18 cellular contexts compared by ENCODE assay signal in the genomic region with DNA sequence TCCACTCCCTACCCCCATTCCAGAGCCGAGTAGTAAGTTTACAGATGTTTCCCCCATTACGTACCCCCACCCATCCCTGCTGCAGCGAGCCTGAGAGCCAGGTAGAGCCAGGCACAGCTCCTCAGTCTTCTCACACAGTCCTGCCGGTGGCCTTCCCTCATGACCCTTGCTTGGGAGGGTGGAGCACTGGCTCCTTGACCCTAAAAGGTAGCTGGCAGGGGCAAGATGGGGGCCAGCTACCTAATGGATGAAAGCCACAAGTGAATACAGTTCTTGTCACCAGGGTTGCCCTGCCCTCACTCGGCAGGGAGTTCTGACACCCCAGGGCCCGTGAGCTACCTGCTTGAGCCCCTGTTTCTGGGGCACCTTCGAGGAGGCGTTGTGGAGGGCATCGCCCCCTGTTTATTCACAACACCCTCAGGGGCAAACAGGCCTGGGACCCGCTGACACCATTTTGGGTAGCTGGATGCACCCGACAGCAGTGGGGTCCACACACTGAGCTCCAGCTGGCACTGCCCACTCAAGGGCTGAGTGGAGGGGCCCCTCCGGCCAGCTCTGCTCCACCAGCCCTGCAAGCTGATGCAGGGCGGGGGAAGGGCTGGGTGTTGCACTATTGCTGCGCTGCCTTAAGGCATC. TPM values are rescaled to one million over a fixed set of nuclear protein-coding genes. Genes with fewer than 3 reads are reported as not detected.
DNase-seq lines count a peak whose midpoint lies in the region; ATAC-seq and TF ChIP-seq lines count a peak whose summit lies in the region.
"Had no signal": no experiment of that assay in that cellular context is flagged by ENCODE, and none has a peak within 500 bp of the region (broad histone marks: within the 10 kb centered on the region; RNA-seq: fewer than 3 reads in every experiment).

No MANE protein-coding gene starts in this region.

- H3K9me3 ChIP-seq in HCT116 (ENCODE audit: control insufficient read depth in 1 of 2, insufficient read depth in 1 of 2, low read depth in 1 of 2, low read length in 2 of 2) = no peaks in the 10 kb centered on the region
- H3K9me3 ChIP-seq in gastroesophageal sphincter = no peaks in the 10 kb centered on the region
- no peaks in the 10 kb centered on the region for H3K9me3 ChIP-seq in osteoblast (ENCODE audit: low read depth, low read length)
- H3K9me3 ChIP-seq: BLaER1 treated with 17β-estradiol and CSF1 and Interleukin-3, amounts not matched to agents 10 nM and 100 nM; SJCRH30 had no signal

- H3K79me2 ChIP-seq in HCT116 (ENCODE audit: insufficient read depth, low read length) (no peaks in the 10 kb centered on the region), osteoblast (ENCODE audit: insufficient read depth, low read length) (no peaks in the 10 kb centered on the region)
- H3K79me2 ChIP-seq: hepatocyte had no signal

- TF ChIP-seq POLR2A in HCT116 (IDR thresholded peaks at IDR 0.05; ENCODE audit: borderline replicate concordance, extremely low read depth, insufficient read depth, insufficient read length) = no peak
- no peak for TF ChIP-seq POLR2A in gastroesophageal sphincter (IDR thresholded peaks at IDR 0.05)

- TF ChIP-seq EP300 in gastroesophageal sphincter (IDR thresholded peaks at IDR 0.05) = no peak

- RAD21 ChIA-PET in HCT116 (lab: Charles Lee; ENCODE audit: low non-redundant PET in 1 of 2, low total read pairs in 2 of 2, uncharacterized antibody in 2 of 2, unreplicated experiment in 2 of 2) = no interaction called here

- H3K4me1 Mint-ChIP-seq in activated naive CD8-positive, alpha-beta T cell treated with anti-CD3 and anti-CD28 coated beads for 36 hours = peaks cover 4% of the 10 kb centered on the region

- H3K36me3 ChIP-seq in HCT116 (ENCODE audit: control insufficient read depth in 1 of 2, insufficient read depth in 2 of 2, low read length in 2 of 2) = no peaks in the 10 kb centered on the region
- no peaks in the 10 kb centered on the region for H3K36me3 ChIP-seq in gastroesophageal sphincter
- H3K36me3 ChIP-seq in osteoblast (ENCODE audit: insufficient read depth, low read length) = no peaks in the 10 kb centered on the region
- H3K36me3 ChIP-seq: BLaER1 treated with 17β-estradiol and CSF1 and Interleukin-3, amounts not matched to agents 10 nM and 100 nM; SJCRH30 had no signal

- no peaks in the 10 kb centered on the region for H3K27me3 ChIP-seq in HCT116 (ENCODE audit: insufficient read depth, low read length)
- no peaks in the 10 kb centered on the region for H3K27me3 ChIP-seq in gastroesophageal sphincter
- H3K27me3 ChIP-seq in osteoblast (ENCODE audit: insufficient read depth, low read length) = no peaks in the 10 kb centered on the region
- H3K27me3 ChIP-seq: hepatocyte had no signal

- intact Hi-C loops in HCT116 (cut with micrococcal nuclease) = no loop called here

- ATAC-seq in HCT116 (no peak), gastroesophageal sphincter (no peak)
- ATAC-seq: T-helper 17 cell had no signal

- no peaks in the 10 kb centered on the region for H4K20me1 ChIP-seq in HCT116 (ENCODE audit: insufficient read depth)
- no peaks in the 10 kb centered on the region for H4K20me1 ChIP-seq in osteoblast (ENCODE audit: insufficient read depth, low read length)

- H3K27ac ChIP-seq in HCT116 (ENCODE audit: low read depth, low read length) = no peak overlapping the region
- peak overlapping the region in 3 of 4 donors; percentile 60 to 79 (median 72) for H3K27ac ChIP-seq in gastroesophageal sphincter
- H3K27ac ChIP-seq in osteoblast (ENCODE audit: low read depth, low read length) = no peak overlapping the region
- H3K27ac ChIP-seq: BLaER1 treated with 17β-estradiol and CSF1 and Interleukin-3, amounts not matched to agents 10 nM and 100 nM; hepatocyte; SJCRH30 had no signal

- no CpG with 5 or more reads among the region's 14 CpGs for WGBS in gastroesophageal sphincter (ENCODE audit: low coverage in 1 of 2), 2 donors

- DNase-seq in HCT116 (ENCODE audit: low read depth, low spot score) (no peak), osteoblast (ENCODE audit: insufficient read length, low spot score, missing footprints) (peak; percentile 30), glomerular visceral epithelial cell (ENCODE audit: extremely low spot score) (no peak), GM19238 (ENCODE audit: insufficient read length, low spot score) (no peak)
- no peak for DNase-seq in activated naive CD8-positive, alpha-beta T cell treated with anti-CD3 and anti-CD28 coated beads for 36 hours
- DNase-seq: ACHN; activated CD4-positive, alpha-beta T cell treated with anti-CD3 and anti-CD28 coated beads, Interleukin-2, amount 10 ng/mL, durations not matched to agents 7 days and 5 days; dermis blood vessel endothelial cell; NCI-H1048; NCI-H2029; NCI-H345; occipital lobe; SJCRH30; T-helper 17 cell had no signal

- CTCF ChIA-PET in HCT116 (lab: Charles Lee) = interaction anchor here (2.4 to 5.3 kb wide), 4 partner anchors 13 to 98 kb away, joined by 12 to 52 read pairs (median 21); no protein-coding TSS in a partner anchor

- TF ChIP-seq CTCF in HCT116 (IDR thresholded peaks at IDR 0.05 in 2 of 3, conservative IDR thresholded peaks at IDR 0.05 in 1 of 3; ENCODE audit: borderline replicate concordance in 1 of 3, insufficient read depth in 1 of 3, low read depth in 2 of 3, low read length in 2 of 3) (no peak), gastroesophageal sphincter (IDR thresholded peaks at IDR 0.05) (no peak), osteoblast (IDR thresholded peaks at IDR 0.05; ENCODE audit: extremely low read depth, low read depth, low read length) (no peak)

- H2AFZ ChIP-seq in HCT116 (ENCODE audit: low read depth, low read length, poor library complexity, severe bottlenecking) (no peak overlapping the region), osteoblast (ENCODE audit: low read length) (no peak overlapping the region)
- H2AFZ ChIP-seq: hepatocyte had no signal

- no peaks in the 10 kb centered on the region for H3K9me2 ChIP-seq in HCT116 (ENCODE audit: insufficient read depth)

- H3K27ac Mint-ChIP-seq in activated naive CD8-positive, alpha-beta T cell treated with anti-CD3 and anti-CD28 coated beads for 36 hours = no peak overlapping the region
- H3K27ac Mint-ChIP-seq: activated CD4-positive, alpha-beta T cell treated with anti-CD3 and anti-CD28 coated beads, Interleukin-2, amount 10 ng/mL, durations not matched to agents 7 days and 5 days; T-helper 17 cell had no signal

- H3K4me2 ChIP-seq in HCT116 (ENCODE audit: low read length) (peak overlapping the region; percentile 25), osteoblast (ENCODE audit: insufficient read depth, low read length) (no peak overlapping the region)
- H3K4me2 ChIP-seq: hepatocyte had no signal

- TF ChIP-seq RAD21 in HCT116 (IDR thresholded peaks at IDR 0.05; ENCODE audit: low read depth) = no peak

- peaks cover 3 to 31% of the 10 kb centered on the region in 2 experiments; a peak in 3 of 4 replicates for H3K4me1 ChIP-seq in HCT116 (ENCODE audit: control insufficient read depth in 1 of 2, insufficient read depth in 2 of 2, low read length in 2 of 2)
- peaks cover 0 to 53% (median 9%) of the 10 kb centered on the region in 3 donors for H3K4me1 ChIP-seq in gastroesophageal sphincter
- H3K4me1 ChIP-seq in osteoblast (ENCODE audit: insufficient read depth, low read length) = peaks cover 3% of the 10 kb centered on the region

- H3K4me3 ChIP-seq in HCT116 (replicated peaks in 1 of 2; ENCODE audit: low read depth in 1 of 2, low read length in 2 of 2) (no peak overlapping the region), gastroesophageal sphincter (no peak overlapping the region), osteoblast (ENCODE audit: insufficient read depth, low read length) (no peak overlapping the region)
- H3K4me3 ChIP-seq: BLaER1 treated with 17β-estradiol and CSF1 and Interleukin-3, amounts not matched to agents 10 nM and 100 nM; hepatocyte; lung; SJCRH30 had no signal

- H3K4me3 Mint-ChIP-seq in activated naive CD8-positive, alpha-beta T cell treated with anti-CD3 and anti-CD28 coated beads for 36 hours = no peak overlapping the region
- H3K4me3 Mint-ChIP-seq: activated CD4-positive, alpha-beta T cell treated with anti-CD3 and anti-CD28 coated beads, Interleukin-2, amount 10 ng/mL, durations not matched to agents 7 days and 5 days; T-helper 17 cell had no signal

- POLR2A ChIA-PET in HCT116 (lab: Charles Lee) = no interaction called here

- H3K9ac ChIP-seq in HCT116 (ENCODE audit: low read length) = no peak overlapping the region

- H3K36me3 Mint-ChIP-seq in activated naive CD8-positive, alpha-beta T cell treated with anti-CD3 and anti-CD28 coated beads for 36 hours = no peaks in the 10 kb centered on the region

- no TSS peak for BruUV-seq in HCT116 (replicated peaks; lab: Mats Ljungman, UMichigan)

- no peaks in the 10 kb centered on the region for H3K9me3 Mint-ChIP-seq in activated naive CD8-positive, alpha-beta T cell treated with anti-CD3 and anti-CD28 coated beads for 36 hours
- H3K9me3 Mint-ChIP-seq: activated CD4-positive, alpha-beta T cell treated with anti-CD3 and anti-CD28 coated beads, Interleukin-2, amount 10 ng/mL, durations not matched to agents 7 days and 5 days had no signal

- peaks cover 6% of the 10 kb centered on the region for H3K27me3 Mint-ChIP-seq in activated naive CD8-positive, alpha-beta T cell treated with anti-CD3 and anti-CD28 coated beads for 36 hours
- H3K27me3 Mint-ChIP-seq: T-helper 17 cell had no signal

TF ChIP-seq in HCT116, 20 proteins besides CTCF, POLR2A, EP300 and RAD21 (continues in another document):
- TF ChIP-seq CEBPB (IDR thresholded peaks at IDR 0.05; ENCODE audit: low read depth) = no peak
- no peak for TF ChIP-seq JUND (IDR thresholded peaks at IDR 0.05)
- no peak for TF ChIP-seq YY1 (IDR thresholded peaks at IDR 0.05; ENCODE audit: extremely low read depth, insufficient replicate concordance, low read depth, low read length)
- no peak for TF ChIP-seq SP1 (IDR thresholded peaks at IDR 0.05; ENCODE audit: low read depth)

RNA-seq across cellular contexts. Expression of gene ADAM11, which starts 22.2 kb away (rescaled TPM):
- 7.7 TPM for total RNA-seq in HCT116 (2021; ENCODE audit: unreplicated experiment)
- 3.5 and 4.0 TPM in 2 replicates for polyA plus RNA-seq in HCT116 (2012)
- 1 to 10 TPM in 3 of 4 donors, under 1 TPM in 1; 0.10 to 4.2 (median 1.3) TPM for total RNA-seq in gastroesophageal sphincter
- total RNA-seq in osteoblast = 0.36 and 0.59 TPM in 2 replicates
- under 1 TPM; 0.10 TPM for total RNA-seq in activated naive CD8-positive, alpha-beta T cell treated with anti-CD3 and anti-CD28 coated beads for 36 hours

RNA-seq across cellular contexts. Expression of gene GJC1, which starts 49.1 kb away (rescaled TPM):
- total RNA-seq in HCT116 (2021; ENCODE audit: unreplicated experiment) = 62.4 TPM
- polyA plus RNA-seq in HCT116 (2012) = 22.6 and 27.0 TPM in 2 replicates
- 10 to 100 TPM; 28.2 to 78.3 (median 44.5) TPM for total RNA-seq in gastroesophageal sphincter
- total RNA-seq in osteoblast = 10.3 and 10.5 TPM in 2 replicates
- 1 to 10 TPM; 6.9 to 7.8 TPM for total RNA-seq in activated naive CD8-positive, alpha-beta T cell treated with anti-CD3 and anti-CD28 coated beads for 36 hours
- total RNA-seq: T-helper 17 cell had no signal

Comparison
In these comparisons a context has a peak if more than half of its experiments do, and no peak if none do; other contexts are left out.
1. H3K27ac ChIP-seq: peak in gastroesophageal sphincter (3 of 4); none in HCT116 (single experiment) and osteoblast (single experiment).